In the genomic region with DNA sequence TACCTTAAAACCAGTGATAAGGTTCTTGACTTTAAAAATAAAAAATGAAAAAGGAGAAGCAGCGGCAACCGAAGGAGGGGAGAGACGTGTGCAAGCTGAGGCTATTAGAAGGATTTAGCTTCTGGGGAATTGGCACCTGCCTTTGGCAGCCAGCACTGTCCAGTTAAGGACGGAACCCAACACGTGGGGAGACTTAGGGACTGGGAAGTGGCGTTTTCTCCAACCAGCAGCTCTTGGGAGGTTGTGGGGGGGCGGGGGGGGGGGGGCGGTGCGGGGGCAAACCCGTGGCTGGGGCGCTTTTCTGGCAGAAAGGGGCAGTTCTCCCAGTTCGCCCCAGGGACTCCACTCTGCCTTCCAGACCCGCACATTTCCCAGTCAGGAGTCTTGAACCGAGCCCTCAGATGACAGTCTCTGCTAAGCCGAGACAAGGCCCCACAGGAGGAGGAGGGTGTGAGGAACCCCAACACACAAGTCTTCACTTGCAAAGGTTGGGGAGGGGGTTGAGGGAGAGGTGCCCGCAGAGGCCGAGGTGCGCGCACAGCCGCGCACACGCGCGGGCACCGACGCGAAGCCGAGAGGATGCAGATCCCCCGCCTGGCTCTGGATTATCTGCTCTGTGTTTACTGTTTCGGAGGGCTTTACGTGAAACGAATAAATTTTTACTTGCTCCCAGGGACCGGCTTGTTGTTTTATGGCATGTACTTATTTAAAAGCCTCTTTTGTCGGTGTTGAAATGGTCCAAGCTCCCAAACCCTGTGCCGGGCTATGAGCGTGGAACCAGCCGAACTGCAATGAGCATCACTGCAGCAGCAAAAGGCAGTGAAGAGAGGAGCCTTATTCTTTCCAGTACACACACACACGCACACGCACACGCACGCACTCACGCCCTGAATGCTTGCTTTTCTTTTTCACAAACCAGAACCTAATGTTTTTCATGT, we compare ENCODE assay signal across 8 cellular contexts.
A peak's percentile ranks its signal among the peaks of the same experiment; 100 is the strongest.
DNase-seq lines count a peak whose midpoint lies in the region; ATAC-seq and TF ChIP-seq lines count a peak whose summit lies in the region.

No MANE protein-coding gene starts in this region.

- ATAC-seq in HG03045 (IDR thresholded peaks at IDR 0.05; ENCODE audit: unreplicated experiment) (no peak), GM18505 (IDR thresholded peaks at IDR 0.05; ENCODE audit: unreplicated experiment) (no peak)

- H3K4me1 ChIP-seq in breast epithelium (peaks cover 0 to 6% of the 10 kb centered on the region in 2 donors), mucosa of rectum (ENCODE audit: control insufficient read depth in 2 of 2, insufficient read depth in 2 of 2, low read length in 2 of 2) (peaks cover 6 to 10% of the 10 kb centered on the region in 2 donors)

- no peak for TF ChIP-seq POLR2A in breast epithelium (IDR thresholded peaks at IDR 0.05)
- no peak for TF ChIP-seq POLR2A in GM18505 (IDR thresholded peaks at IDR 0.05; ENCODE audit: borderline replicate concordance, extremely low read depth, insufficient read depth, insufficient read length)

- H3K27me3 ChIP-seq in breast epithelium = peaks cover 0 to 52% of the 10 kb centered on the region in 2 donors
- peaks cover 36 to 38% of the 10 kb centered on the region in 2 donors for H3K27me3 ChIP-seq in mucosa of rectum (ENCODE audit: control insufficient read depth in 2 of 2, insufficient read depth in 2 of 2, low read length in 2 of 2)

- intact Hi-C loops in breast epithelium (cut with DNase I; ENCODE audit: low total_unique reads) = loop anchor here (10.0 kb wide), 1 partner anchor 1691 kb away; no protein-coding TSS in a partner anchor

- H3K4me3 ChIP-seq in breast epithelium = peak overlapping the region; percentile 32 to 62 (median 48)
- peak overlapping the region; percentile 46 to 67 for H3K4me3 ChIP-seq in mucosa of rectum (ENCODE audit: low read length in 2 of 2)

- H3K36me3 ChIP-seq in breast epithelium (no peaks in the 10 kb centered on the region), mucosa of rectum (ENCODE audit: control insufficient read depth in 2 of 2, insufficient read depth in 2 of 2, low read length in 2 of 2) (no peaks in the 10 kb centered on the region)

- TF ChIP-seq CTCF in breast epithelium (IDR thresholded peaks at IDR 0.05) = no peak

- H3K9me3 ChIP-seq in breast epithelium (no peaks in the 10 kb centered on the region), mucosa of rectum (ENCODE audit: control insufficient read depth in 2 of 2, low read length in 2 of 2) (no peaks in the 10 kb centered on the region)

- H3K9ac ChIP-seq in mucosa of rectum (ENCODE audit: low read depth in 1 of 2, low read length in 2 of 2) = peak overlapping the region in 1 of 2 donors; percentile 29

- H3K27ac ChIP-seq in breast epithelium (no peak overlapping the region), mucosa of rectum (ENCODE audit: low read depth in 2 of 2, low read length in 2 of 2) (no peak overlapping the region)

- DNase-seq in NCI-H1105 treated with DMSO at 0.1 percent for 48 hours (lab: John Stamatoyannopoulos, UW) (peak; percentile 66), NCI-H1105 (lab: John Stamatoyannopoulos, UW) (no peak), NCI-H128 (lab: John Stamatoyannopoulos, UW; ENCODE audit: unreplicated experiment) (peak; percentile 42), breast epithelium (ENCODE audit: low spot score in 2 of 2) (no peak), NK-92 (lab: John Stamatoyannopoulos, UW; ENCODE audit: unreplicated experiment) (no peak)

Comparison
In these comparisons a context has a peak if more than half of its experiments do, and no peak if none do; other contexts are left out.
1. DNase-seq: peak in NCI-H1105 treated with DMSO at 0.1 percent for 48 hours (single experiment) and NCI-H128 (single experiment); none in NCI-H1105 (single experiment), breast epithelium (0 of 2) and NK-92 (single experiment).